20 cellular contexts compared by ENCODE assay signal in genomic region chr11:76695133-76695532, GRCh38. TPM values are rescaled to one million over a fixed set of nuclear protein-coding genes. Genes with fewer than 3 reads are reported as not detected.
DNase-seq lines count a peak whose midpoint lies in the region; ATAC-seq, FAIRE-seq and TF ChIP-seq lines count a peak whose summit lies in the region.
"Had no signal": no experiment of that assay in that cellular context is flagged by ENCODE, and none has a peak within 500 bp of the region (broad histone marks: within the 10 kb centered on the region; RNA-seq: fewer than 3 reads in every experiment).

No MANE protein-coding gene starts in this region.

- no peak overlapping the region for H3K4me3 Mint-ChIP-seq in GM23338
- H3K4me3 Mint-ChIP-seq: activated naive CD8-positive, alpha-beta T cell treated with anti-CD3 and anti-CD28 coated beads, Interleukin-2, amount 50 U/mL, for 24 hours; IgD-negative memory B cell had no signal

- H3K27me3 Mint-ChIP-seq in GM23338 (ENCODE audit: insufficient read depth, low read depth, poor library complexity) = peaks cover 10% of the 10 kb centered on the region

- intact Hi-C loops in endothelial cell of umbilical vein (cut with micrococcal nuclease) = no loop called here

- H3K4me1 ChIP-seq in BE2C (peaks cover 10% of the 10 kb centered on the region), GM23338 (ENCODE audit: insufficient read depth) (peaks cover 10% of the 10 kb centered on the region), OCI-LY3 (ENCODE audit: low read length) (no peaks in the 10 kb centered on the region), endothelial cell of umbilical vein (ENCODE audit: control insufficient read depth, extremely low read depth, insufficient read depth, low read length) (peaks cover 30% of the 10 kb centered on the region)

- dilution Hi-C loops in endothelial cell of umbilical vein (cut with MboI; ENCODE audit: extremely low pct_ligation_motif_present, low sequenced_read_pairs) = no loop called here

- H3K4me2 ChIP-seq in GM23338 = no peak overlapping the region
- no peak overlapping the region for H3K4me2 ChIP-seq in OCI-LY3 (ENCODE audit: low read length)
- no peak overlapping the region for H3K4me2 ChIP-seq in endothelial cell of umbilical vein (ENCODE audit: insufficient read depth, low read length)

- no peak overlapping the region for H3K27ac ChIP-seq in GM23338 (ENCODE audit: low read depth)
- no peak overlapping the region for H3K27ac ChIP-seq in OCI-LY3 (ENCODE audit: low read length)
- H3K27ac ChIP-seq in endothelial cell of umbilical vein (ENCODE audit: insufficient read depth, low read depth, low read length) = peak overlapping the region; percentile 72

- H3K27ac Mint-ChIP-seq in GM23338 = no peak overlapping the region
- H3K27ac Mint-ChIP-seq: activated naive CD8-positive, alpha-beta T cell treated with anti-CD3 and anti-CD28 coated beads, Interleukin-2, amount 50 U/mL, for 24 hours; IgD-negative memory B cell had no signal

- H3K4me3 ChIP-seq in BE2C (ENCODE audit: low read depth, low read length) (no peak overlapping the region), GM23338 (no peak overlapping the region), OCI-LY3 (ENCODE audit: low read length) (no peak overlapping the region), endothelial cell of umbilical vein (replicated peaks in 1 of 3; ENCODE audit: insufficient read depth in 1 of 3, low read depth in 1 of 3, low read length in 3 of 3) (no peak overlapping the region)

- peak; percentile 54 for FAIRE-seq in endothelial cell of umbilical vein (lab: Jason Lieb, UNC)
- FAIRE-seq: small intestine had no signal

- no TSS peak for BruUV-seq in endothelial cell of umbilical vein (replicated peaks; lab: Mats Ljungman, UMichigan)

- no peak for DNase-seq in BE2C
- peak; percentile 43 for DNase-seq in GM23338 (ENCODE audit: low spot score)
- no peak for DNase-seq in endothelial cell of umbilical vein (ENCODE audit: low read depth, low spot score)
- no peak for DNase-seq in activated effector memory CD4-positive, alpha-beta T cell treated with anti-CD3 and anti-CD28 coated beads, Interleukin-2, amount 50 U/mL, for 16 hours
- DNase-seq in AG20443 (ENCODE audit: low spot score) = no peak
- DNase-seq: activated CD4-positive, alpha-beta T cell treated with anti-CD3 and anti-CD28 coated beads, Interleukin-2, amount 50 U/mL, for 4 hours; activated naive CD8-positive, alpha-beta T cell treated with anti-CD3 and anti-CD28 coated beads, Interleukin-2, amount 50 U/mL, for 24 hours; AML-193; glutamatergic neuron; GOT3; MM.1S; NCI-H774; nucleus accumbens; small intestine; stimulated activated CD4-positive, alpha-beta T cell treated with anti-CD3 and anti-CD28 coated beads, Interleukin-4, amount 100 ng/mL, for 1 hour; stimulated activated naive CD4-positive, alpha-beta T cell treated with Interleukin-2 at 50 U/mL for 16 hours had no signal

- CTCF ChIA-PET in endothelial cell of umbilical vein (lab: Charles Lee) = interaction anchor here (0.7 to 2.9 kb wide), 6 partner anchors 9 to 488 kb away, joined by 3 to 11 read pairs (median 6); no protein-coding TSS in a partner anchor

- H3K36me3 ChIP-seq in BE2C (no peaks in the 10 kb centered on the region), GM23338 (ENCODE audit: insufficient read depth) (no peaks in the 10 kb centered on the region), OCI-LY3 (replicated peaks; ENCODE audit: low read depth, low read length) (no peaks in the 10 kb centered on the region), endothelial cell of umbilical vein (ENCODE audit: control insufficient read depth in 2 of 2, extremely low read depth in 1 of 2, insufficient read depth in 2 of 2, low read length in 2 of 2) (no peaks in the 10 kb centered on the region)

- no peak overlapping the region for H3K9ac ChIP-seq in OCI-LY3 (ENCODE audit: low read length)
- H3K9ac ChIP-seq in endothelial cell of umbilical vein (replicated peaks; ENCODE audit: extremely low read depth, insufficient read depth, low read length) = no peak overlapping the region

- no peaks in the 10 kb centered on the region for H3K9me3 ChIP-seq in BE2C
- H3K9me3 ChIP-seq in OCI-LY3 (ENCODE audit: insufficient read depth, low read length) = no peaks in the 10 kb centered on the region
- H3K9me3 ChIP-seq in endothelial cell of umbilical vein (replicated peaks; ENCODE audit: control insufficient read depth, insufficient read depth, low read length) = no peaks in the 10 kb centered on the region

- POLR2A ChIA-PET in endothelial cell of umbilical vein (lab: Charles Lee) = no interaction called here

- H4K20me1 ChIP-seq in GM23338 (replicated peaks; ENCODE audit: insufficient read depth) (no peaks in the 10 kb centered on the region), OCI-LY3 (ENCODE audit: insufficient read depth, low read length) (no peaks in the 10 kb centered on the region), endothelial cell of umbilical vein (replicated peaks; ENCODE audit: control insufficient read depth, extremely low read depth, insufficient read depth, low read length) (no peaks in the 10 kb centered on the region)

- no peaks in the 10 kb centered on the region for H3K27me3 ChIP-seq in BE2C
- no peaks in the 10 kb centered on the region for H3K27me3 ChIP-seq in GM23338 (ENCODE audit: insufficient read depth)
- H3K27me3 ChIP-seq in OCI-LY3 (ENCODE audit: low read depth, low read length) = peaks cover 30% of the 10 kb centered on the region
- H3K27me3 ChIP-seq in endothelial cell of umbilical vein (ENCODE audit: control insufficient read depth in 2 of 2, insufficient read depth in 2 of 2, low read length in 2 of 2) = no peaks in the 10 kb centered on the region

- no peaks in the 10 kb centered on the region for H3K79me2 ChIP-seq in GM23338 (replicated peaks; ENCODE audit: insufficient read depth)
- no peaks in the 10 kb centered on the region for H3K79me2 ChIP-seq in OCI-LY3 (ENCODE audit: low read length)
- no peaks in the 10 kb centered on the region for H3K79me2 ChIP-seq in endothelial cell of umbilical vein (ENCODE audit: control insufficient read depth, insufficient read depth, low read length)

- no peaks in the 10 kb centered on the region for H3K9me1 ChIP-seq in endothelial cell of umbilical vein (replicated peaks; ENCODE audit: control insufficient read depth, extremely low read depth, insufficient read depth, low read length)

- no peaks in the 10 kb centered on the region; the same call in 2 of the 3 replicates for H3K9me3 Mint-ChIP-seq in GM23338
- H3K9me3 Mint-ChIP-seq: activated naive CD8-positive, alpha-beta T cell treated with anti-CD3 and anti-CD28 coated beads, Interleukin-2, amount 50 U/mL, for 24 hours; IgD-negative memory B cell had no signal

- peaks cover 16% of the 10 kb centered on the region for H3K4me1 Mint-ChIP-seq in GM23338

- ATAC-seq in GM23338 (no peak), HG03025 (IDR thresholded peaks at IDR 0.05; ENCODE audit: low FRiP score, unreplicated experiment) (no peak)
- ATAC-seq: activated naive CD8-positive, alpha-beta T cell treated with anti-CD3 and anti-CD28 coated beads, Interleukin-2, amount 50 U/mL, for 24 hours; Panc1 had no signal

- H3K9me2 ChIP-seq in GM23338 (ENCODE audit: insufficient read depth) = no peaks in the 10 kb centered on the region

- peak; percentile 13; the same call in 1 of the 2 replicates for TF ChIP-seq CTCF in BE2C (IDR thresholded peaks at IDR 0.05; ENCODE audit: low read depth, low read length)
- peak; percentile 19 to 39; a peak in 2 of 4 replicates for TF ChIP-seq CTCF in GM23338 (conservative IDR thresholded peaks at IDR 0.05; ENCODE audit: low read depth in 2 of 2)
- TF ChIP-seq CTCF in OCI-LY3 (IDR thresholded peaks at IDR 0.05; ENCODE audit: low read depth, low read length) = peak; percentile 54
- peak in 1 of 2 donors; percentile 18 for TF ChIP-seq CTCF in endothelial cell of umbilical vein (IDR thresholded peaks at IDR 0.05; ENCODE audit: extremely low read depth in 1 of 2, insufficient read depth in 1 of 2, low read depth in 1 of 2, low read length in 2 of 2)

- no peak for TF ChIP-seq POLR2A in endothelial cell of umbilical vein (IDR thresholded peaks at IDR 0.05; ENCODE audit: low read depth, low read length)

- no peaks in the 10 kb centered on the region for H3K36me3 Mint-ChIP-seq in GM23338 (ENCODE audit: low read depth)
- H3K36me3 Mint-ChIP-seq: IgD-negative memory B cell had no signal

- H2AFZ ChIP-seq in GM23338 = no peak overlapping the region; the same call in 1 of the 2 replicates
- no peak overlapping the region for H2AFZ ChIP-seq in OCI-LY3 (ENCODE audit: low read depth, low read length)
- no peak overlapping the region for H2AFZ ChIP-seq in endothelial cell of umbilical vein (ENCODE audit: low read depth, low read length)

- H3F3A ChIP-seq in GM23338 (replicated peaks; ENCODE audit: low read depth) = 0 out of 2 replicates have a peak, but pooled peaks cover 4% of the 10 kb centered on the region

TF ChIP-seq in endothelial cell of umbilical vein, 7 proteins besides CTCF, POLR2A, EP300 and RAD21:
- TF ChIP-seq MYC (IDR thresholded peaks at IDR 0.05; ENCODE audit: low read depth, low read length) (no peak), EZH2 (IDR thresholded peaks at IDR 0.05; ENCODE audit: borderline replicate concordance, low read depth, low read length, severe bottlenecking) (no peak), GATA2 (IDR thresholded peaks at IDR 0.05; ENCODE audit: insufficient read depth, insufficient read length, low read depth, low read length) (no peak), POLR2AphosphoS5 (IDR thresholded peaks at IDR 0.05; ENCODE audit: insufficient read depth, low read depth, low read length) (no peak), FOS (IDR thresholded peaks at IDR 0.05; ENCODE audit: borderline replicate concordance, insufficient read depth, low read length) (no peak), JUN (IDR thresholded peaks at IDR 0.05; ENCODE audit: borderline replicate concordance, insufficient read depth, insufficient read length, low read depth) (no peak)
- TF ChIP-seq, protein P1, sequence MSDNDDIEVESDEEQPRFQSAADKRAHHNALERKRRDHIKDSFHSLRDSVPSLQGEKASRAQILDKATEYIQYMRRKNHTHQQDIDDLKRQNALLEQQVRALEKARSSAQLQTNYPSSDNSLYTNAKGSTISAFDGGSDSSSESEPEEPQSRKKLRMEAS (IDR thresholded peaks at IDR 0.05; ENCODE audit: insufficient read depth, insufficient read length) = no peak

RNA-seq across cellular contexts. Expression of gene LRRC32, which starts 24.6 kb away (rescaled TPM):
- 0.73 TPM for polyA plus RNA-seq in BE2C (2012; ENCODE audit: insufficient read depth, insufficient read length, low read depth)
- total RNA-seq in GM23338 (2014; rRNA removed; shearing (Covaris generic)) = 0.42 and 0.89 TPM in 2 replicates
- 0.52 and 0.58 TPM in 2 replicates for polyA plus RNA-seq in GM23338 (2016; fragmentation: Nextera tagmentation; extraction: Ambion mirVana)
- total RNA-seq in endothelial cell of umbilical vein = 77.0 and 117 TPM in 2 replicates
- polyA plus RNA-seq in endothelial cell of umbilical vein = 70.2 and 77.2 TPM in 2 replicates
- 57.4 and 58.8 TPM in 2 replicates for polyA plus RNA-seq in endothelial cell of umbilical vein (2011; cell fraction: cytosol; rRNA removed)
- polyA plus RNA-seq in endothelial cell of umbilical vein (2011; cell fraction: nucleus; rRNA removed) = 42.3 and 50.8 TPM in 2 replicates
- 60.8 and 95.7 TPM in 2 replicates for polyA plus RNA-seq in endothelial cell of umbilical vein (2012)
- 72.1 and 79.5 TPM in 2 replicates for polyA minus RNA-seq in endothelial cell of umbilical vein
- 0.31 TPM for polyA minus RNA-seq in endothelial cell of umbilical vein (2011; cell fraction: cytosol; rRNA and poly(A)+ RNA removed)
- 17.6 and 21.6 TPM in 2 replicates for polyA minus RNA-seq in endothelial cell of umbilical vein (2011; cell fraction: nucleus; rRNA and poly(A)+ RNA removed)
- polyA plus RNA-seq: IgD-negative memory B cell had no signal

Comparison
In these comparisons a context has a peak if more than half of its experiments do, and no peak if none do; other contexts are left out.
1. RNA of gene LRRC32, which starts 24.6 kb away (total RNA-seq): 77.0 to 117 TPM in endothelial cell of umbilical vein; 0.42 to 0.89 TPM in GM23338; every median in the first group is over 10 times any median in the second.